Comparison of ENCODE assay signal across 18 cellular contexts in the genomic region with DNA sequence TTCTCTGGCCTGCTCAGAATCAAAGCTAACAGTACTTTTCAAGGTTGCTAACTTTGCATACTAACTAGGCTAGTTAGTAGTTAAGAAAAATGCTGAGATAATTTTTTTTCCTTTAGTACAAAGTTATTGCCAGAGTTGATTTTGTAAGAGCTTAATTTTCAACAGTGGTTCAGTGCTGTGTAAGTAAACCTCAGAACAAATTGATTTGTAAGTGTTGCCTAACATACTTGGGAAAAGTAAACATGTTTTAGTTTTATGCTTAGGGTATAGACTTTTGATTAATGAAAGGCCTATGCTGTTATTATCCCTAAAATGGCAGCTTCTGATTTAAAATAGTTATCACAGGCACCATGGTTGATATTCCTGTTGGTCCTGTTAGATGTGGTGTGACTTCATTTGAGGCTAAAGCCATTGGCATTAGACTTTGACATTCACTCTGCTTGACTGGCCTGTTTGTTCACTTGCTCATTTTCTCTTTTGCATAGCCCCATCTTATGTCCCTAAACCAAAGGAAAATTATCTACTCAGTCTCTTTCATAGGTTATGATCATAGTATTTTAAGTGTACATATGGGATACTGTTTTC.
"Had no signal": no experiment of that assay in that cellular context is flagged by ENCODE, and none has a peak within 500 bp of the region (broad histone marks: within the 10 kb centered on the region; RNA-seq: fewer than 3 reads in every experiment).

No MANE protein-coding gene starts in this region.

- H3K9me3 Mint-ChIP-seq: memory B cell; naive thymus-derived CD8-positive, alpha-beta T cell; stimulated activated naive CD8-positive, alpha-beta T cell treated with anti-CD3 and anti-CD28 coated beads, Interleukin-15, amount 100 ng/mL, for 72 hours; T-cell had no signal

- H3K36me3 ChIP-seq: colonic mucosa had no signal

- H3K27me3 ChIP-seq: colonic mucosa, gastroesophageal sphincter, heart right ventricle, right atrium auricular region had no signal

- H3K4me3 Mint-ChIP-seq: memory B cell; naive thymus-derived CD8-positive, alpha-beta T cell; stimulated activated naive CD8-positive, alpha-beta T cell treated with anti-CD3 and anti-CD28 coated beads, Interleukin-15, amount 100 ng/mL, for 72 hours; T-cell had no signal

- H3K4me3 ChIP-seq: colonic mucosa, gastroesophageal sphincter, heart right ventricle, left ventricle myocardium inferior, right atrium auricular region, smooth muscle cell had no signal

- ATAC-seq: activated CD4-positive, CD25-positive, alpha-beta regulatory T cell treated with anti-CD3 and anti-CD28 coated beads, Interleukin-2, amount 50 U/mL, for 24 hours; gastroesophageal sphincter; heart right ventricle; naive thymus-derived CD8-positive, alpha-beta T cell; stimulated activated naive CD8-positive, alpha-beta T cell treated with anti-CD3 and anti-CD28 coated beads, Interleukin-15, amount 100 ng/mL, for 72 hours; T-cell had no signal

- H3K9me3 ChIP-seq: colonic mucosa, gastroesophageal sphincter, heart right ventricle, left ventricle myocardium inferior, right atrium auricular region, SK-N-SH had no signal

- H3K27me3 Mint-ChIP-seq: memory B cell; naive thymus-derived CD8-positive, alpha-beta T cell; stimulated activated naive CD8-positive, alpha-beta T cell treated with anti-CD3 and anti-CD28 coated beads, Interleukin-15, amount 100 ng/mL, for 72 hours; T-cell had no signal

- H3K27ac ChIP-seq: gastroesophageal sphincter, heart right ventricle, left ventricle myocardium inferior, parathyroid adenoma, right atrium auricular region had no signal

- DNase-seq: activated naive CD4-positive, alpha-beta T cell treated with anti-CD3 and anti-CD28 coated beads, Interleukin-2, amount 50 U/mL, for 16 hours; activated T-cell treated with anti-CD3 and anti-CD28 coated beads, Interleukin-2, amount 50 U/mL, for 1 hour; central memory CD4-positive, alpha-beta T cell; colonic mucosa; heart right ventricle; kidney; left ventricle myocardium inferior; naive thymus-derived CD8-positive, alpha-beta T cell; SK-N-SH; stimulated activated naive CD8-positive, alpha-beta T cell treated with anti-CD3 and anti-CD28 coated beads, Interleukin-15, amount 100 ng/mL, for 72 hours; T-cell; T-helper 9 cell had no signal

- H3K27ac Mint-ChIP-seq: memory B cell; stimulated activated naive CD8-positive, alpha-beta T cell treated with anti-CD3 and anti-CD28 coated beads, Interleukin-15, amount 100 ng/mL, for 72 hours had no signal

- H3K9ac ChIP-seq: parathyroid adenoma, SK-N-SH had no signal
